In the genomic region with DNA sequence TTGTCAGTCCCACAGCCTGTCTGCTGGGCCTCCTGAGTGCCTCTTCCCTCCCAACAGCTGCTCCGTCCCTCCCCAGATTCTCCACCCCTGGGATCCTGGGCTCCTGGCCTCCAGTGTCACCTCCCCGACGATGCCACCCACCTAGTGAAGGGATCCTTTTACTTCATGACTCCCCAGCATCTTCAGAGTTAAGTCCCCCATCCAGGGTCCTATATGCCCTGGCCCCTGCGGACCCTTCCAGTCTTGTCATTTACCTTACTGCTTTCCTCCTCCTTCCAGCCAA, we compare ENCODE assay signal across 13 cellular contexts. TPM values are rescaled to one million over a fixed set of nuclear protein-coding genes. Genes with fewer than 3 reads are reported as not detected.
DNase-seq lines count a peak whose midpoint lies in the region; ATAC-seq, FAIRE-seq and TF ChIP-seq lines count a peak whose summit lies in the region.
"Had no signal": no experiment of that assay in that cellular context is flagged by ENCODE, and none has a peak within 500 bp of the region (broad histone marks: within the 10 kb centered on the region; RNA-seq: fewer than 3 reads in every experiment).

No MANE protein-coding gene starts in this region.

- peak overlapping the region; percentile 37 for H3K27ac Mint-ChIP-seq in T-helper 1 cell treated with Interleukin-12 subunit alpha and Interleukin-12 subunit beta and Interleukin-4 antibody, amounts not matched to agents 30 μg/mL and 1 μg/mL, for 36 hours
- peak overlapping the region; percentile 51 for H3K27ac Mint-ChIP-seq in stimulated activated memory B cell treated with anti-CD40 and anti-IgM and Interleukin-4, amounts not matched to agents 10 μg/mL and 1 μg/mL and 100 μg/mL, for 72 hours

- H3K36me3 Mint-ChIP-seq in T-helper 1 cell treated with Interleukin-12 subunit alpha and Interleukin-12 subunit beta and Interleukin-4 antibody, amounts not matched to agents 30 μg/mL and 1 μg/mL, for 36 hours (ENCODE audit: low read depth) = peaks cover 6% of the 10 kb centered on the region
- H3K36me3 Mint-ChIP-seq in stimulated activated memory B cell treated with anti-CD40 and anti-IgM and Interleukin-4, amounts not matched to agents 10 μg/mL and 1 μg/mL and 100 μg/mL, for 72 hours = no peaks in the 10 kb centered on the region

- POLR2A ChIA-PET in GM12878 (lab: Charles Lee) = interaction anchor here (0.6 to 2.8 kb wide), 3 partner anchors 9 to 356 kb away, joined by 3 to 12 read pairs (median 12); a partner anchor contains a TSS

- H3K4me3 ChIP-seq in GM12878 (no peak overlapping the region), lung (no peak overlapping the region), brain microvascular endothelial cell (ENCODE audit: low read depth, low read length) (no peak overlapping the region)
- H3K4me3 ChIP-seq: thoracic aorta had no signal

- H3K36me3 ChIP-seq in GM12878 (ENCODE audit: control insufficient read depth in 2 of 2, insufficient read depth in 2 of 2, low read length in 1 of 2) (peaks cover 0 to 2% of the 10 kb centered on the region in 2 experiments; a peak in 2 of 4 replicates), lung (ENCODE audit: control insufficient read depth in 2 of 2, insufficient read depth in 2 of 2, low read length in 2 of 2) (peaks cover 3 to 4% of the 10 kb centered on the region in 2 donors), brain microvascular endothelial cell (replicated peaks) (peaks cover 5% of the 10 kb centered on the region)

- CTCF ChIA-PET in GM12878 (lab: Yijun Ruan, JAX) = interaction anchor here (0.5 to 1.6 kb wide), 4 partner anchors 8 to 112 kb away, joined by 3 to 4 read pairs (median 3); a partner anchor contains a TSS

- no peaks in the 10 kb centered on the region for H3K27me3 ChIP-seq in GM12878 (replicated peaks in 1 of 2; ENCODE audit: control insufficient read depth in 2 of 2, insufficient read depth in 2 of 2, low read length in 1 of 2)
- no peaks in the 10 kb centered on the region for H3K27me3 ChIP-seq in lung (ENCODE audit: control insufficient read depth, insufficient read depth)
- no peaks in the 10 kb centered on the region for H3K27me3 ChIP-seq in brain microvascular endothelial cell (replicated peaks)

- H3K9me3 ChIP-seq in GM12878 (replicated peaks; ENCODE audit: control insufficient read depth, insufficient read depth, low read length) (no peaks in the 10 kb centered on the region), lung (ENCODE audit: control insufficient read depth in 2 of 2, insufficient read depth in 1 of 2, low read length in 1 of 2) (no peaks in the 10 kb centered on the region)
- H3K9me3 ChIP-seq: thoracic aorta had no signal

- TF ChIP-seq RAD21 in GM12878 (IDR thresholded peaks at IDR 0.05; ENCODE audit: insufficient read depth, low read depth, low read length) = no peak

- H3K9ac ChIP-seq in GM12878 (ENCODE audit: control insufficient read depth, insufficient read depth, low read length) = peak overlapping the region; percentile 46; the same call in 1 of the 2 replicates

- ATAC-seq in GM12878 = no peak
- ATAC-seq in lung (ENCODE audit: insufficient read depth, low FRiP score) = no peak
- ATAC-seq in stimulated activated memory B cell treated with anti-CD40 and anti-IgM and Interleukin-4, amounts not matched to agents 10 μg/mL and 1 μg/mL and 100 μg/mL, for 72 hours = no peak

- H3K4me1 Mint-ChIP-seq in T-helper 1 cell treated with Interleukin-12 subunit alpha and Interleukin-12 subunit beta and Interleukin-4 antibody, amounts not matched to agents 30 μg/mL and 1 μg/mL, for 36 hours (ENCODE audit: low read depth) = peaks cover 43% of the 10 kb centered on the region
- H3K4me1 Mint-ChIP-seq in stimulated activated memory B cell treated with anti-CD40 and anti-IgM and Interleukin-4, amounts not matched to agents 10 μg/mL and 1 μg/mL and 100 μg/mL, for 72 hours = peaks cover 19% of the 10 kb centered on the region

- no peaks in the 10 kb centered on the region for H4K20me1 ChIP-seq in GM12878 (ENCODE audit: control insufficient read depth, insufficient read depth)

- no peak for TF ChIP-seq CTCF in GM12878 (IDR thresholded peaks at IDR 0.05 in 2 of 3, conservative IDR thresholded peaks at IDR 0.05 in 1 of 3; ENCODE audit: control insufficient read depth in 2 of 3, extremely low read depth in 1 of 3, insufficient read depth in 1 of 3, low read depth in 3 of 3, low read length in 3 of 3)
- TF ChIP-seq CTCF in lung (IDR thresholded peaks at IDR 0.05; ENCODE audit: control extremely low read depth, extremely low read depth) = no peak
- TF ChIP-seq CTCF in brain microvascular endothelial cell (IDR thresholded peaks at IDR 0.05; ENCODE audit: low read depth, low read length, missing control alignments) = no peak

- RAD21 ChIA-PET in GM12878 (lab: Charles Lee; ENCODE audit: unreplicated experiment) = interaction anchor here (0.5 to 1.5 kb wide), 5 partner anchors 8 to 112 kb away, joined by 3 to 6 read pairs (median 3); a partner anchor contains a TSS

- H3K4me3 Mint-ChIP-seq in T-helper 1 cell treated with Interleukin-12 subunit alpha and Interleukin-12 subunit beta and Interleukin-4 antibody, amounts not matched to agents 30 μg/mL and 1 μg/mL, for 36 hours = no peak overlapping the region
- no peak overlapping the region for H3K4me3 Mint-ChIP-seq in stimulated activated memory B cell treated with anti-CD40 and anti-IgM and Interleukin-4, amounts not matched to agents 10 μg/mL and 1 μg/mL and 100 μg/mL, for 72 hours

- H3K79me2 ChIP-seq in GM12878 (ENCODE audit: control insufficient read depth, insufficient read depth, low read length) = peaks cover 6% of the 10 kb centered on the region

- no peaks in the 10 kb centered on the region for H3K27me3 Mint-ChIP-seq in T-helper 1 cell treated with Interleukin-12 subunit alpha and Interleukin-12 subunit beta and Interleukin-4 antibody, amounts not matched to agents 30 μg/mL and 1 μg/mL, for 36 hours (ENCODE audit: low read depth)
- H3K27me3 Mint-ChIP-seq in stimulated activated memory B cell treated with anti-CD40 and anti-IgM and Interleukin-4, amounts not matched to agents 10 μg/mL and 1 μg/mL and 100 μg/mL, for 72 hours = no peaks in the 10 kb centered on the region

- TF ChIP-seq EP300 in GM12878 (IDR thresholded peaks at IDR 0.05; ENCODE audit: borderline replicate concordance in 1 of 2, control insufficient read depth in 1 of 2, low read depth in 2 of 2, low read length in 2 of 2) = no peak

- no peak for FAIRE-seq in GM12878 (lab: Jason Lieb, UNC)

- no peaks in the 10 kb centered on the region for H3K9me3 Mint-ChIP-seq in T-helper 1 cell treated with Interleukin-12 subunit alpha and Interleukin-12 subunit beta and Interleukin-4 antibody, amounts not matched to agents 30 μg/mL and 1 μg/mL, for 36 hours
- H3K9me3 Mint-ChIP-seq in stimulated activated memory B cell treated with anti-CD40 and anti-IgM and Interleukin-4, amounts not matched to agents 10 μg/mL and 1 μg/mL and 100 μg/mL, for 72 hours = no peaks in the 10 kb centered on the region

- DNase-seq in T-helper 1 cell (no peak), GM12878 (ENCODE audit: low read depth, low spot score) (no peak), lung (ENCODE audit: low spot score) (no peak), anterior cingulate cortex (lab: John Stamatoyannopoulos, UW) (no peak), brain microvascular endothelial cell (no peak), DMS53 (lab: John Stamatoyannopoulos, UW) (no peak)
- DNase-seq: hypothalamus; NCI-H1694; stimulated activated CD4-positive, alpha-beta T cell treated with anti-CD3 and anti-CD28 coated beads, Interleukin-4, amount 100 ng/mL, for 24 hours had no signal

- in situ Hi-C loops in GM12878 (cut with MboI) (no loop called here), brain microvascular endothelial cell (cut with HindIII; ENCODE audit: low pct_ligation_motif_present, low sequenced_read_pairs) (no loop called here)

- TF ChIP-seq POLR2A in GM12878 (IDR thresholded peaks at IDR 0.05; ENCODE audit: low read depth, low read length) = no peak

- 96% methylated on average over 4 of the region's 4 CpGs for WGBS in GM12878 (ENCODE audit: insufficient coverage, insufficient replicate concordance, low lambda C conversion rate, missing lambda C conversion rate)
- WGBS in lung, 2 donors = 60 to 67% methylated on average over 4 of the region's 4 CpGs

- no TSS peak for BruUV-seq in GM12878 (replicated peaks; lab: Mats Ljungman, UMichigan)

- no peak overlapping the region for H2AFZ ChIP-seq in GM12878 (ENCODE audit: control insufficient read depth, low read depth, low read length)

- H3K4me1 ChIP-seq in GM12878 (ENCODE audit: control insufficient read depth, insufficient read depth, low read length) (peaks cover 22% of the 10 kb centered on the region), lung (ENCODE audit: control insufficient read depth in 2 of 2, insufficient read depth in 2 of 2, low read length in 2 of 2) (peaks cover 2 to 17% of the 10 kb centered on the region in 2 donors)

- peak overlapping the region; percentile 80 for H3K27ac ChIP-seq in GM12878 (ENCODE audit: control insufficient read depth, insufficient read depth)
- H3K27ac ChIP-seq in lung (ENCODE audit: low read depth in 1 of 2, low read length in 1 of 2) = peak overlapping the region; percentile 74 to 87
- no peak overlapping the region for H3K27ac ChIP-seq in brain microvascular endothelial cell
- H3K27ac ChIP-seq: 22Rv1, thoracic aorta had no signal

- H3K4me2 ChIP-seq in GM12878 (ENCODE audit: control insufficient read depth, insufficient read depth) = no peak overlapping the region

- SMC1A ChIA-PET in GM12878 (lab: Charles Lee; ENCODE audit: uncharacterized antibody, unreplicated experiment) = interaction anchor here (0.7 to 2.3 kb wide), 3 partner anchors 8 to 112 kb away, joined by 3 to 8 read pairs (median 7); a partner anchor contains a TSS

- intact Hi-C loops in GM12878 (cut with micrococcal nuclease; ENCODE audit: unreplicated experiment) = loop anchor here (5.0 kb wide), 1 partner anchor 60 kb away; no protein-coding TSS in a partner anchor

RNA-seq across cellular contexts. Expression of a gene that starts 4.5 kb away (rescaled TPM):
- 1.8 TPM in 2 replicates for total RNA-seq in GM12878 (2013; cell fraction: nucleolus; rRNA removed)
- 0.98 and 1.1 TPM in 2 replicates for total RNA-seq in GM12878 (2014; rRNA removed)
- total RNA-seq in GM12878 (2014; rRNA removed; fragmentation: Illumina TruSeq; extraction: Trizol) = 0.54 and 0.69 TPM in 2 replicates
- total RNA-seq in GM12878 (2021) = 1.2 and 1.3 TPM in 2 replicates
- 0.51 TPM for polyA plus RNA-seq in GM12878 (2011; ENCODE audit: low read depth)
- polyA plus RNA-seq in GM12878 (2011; rRNA removed) = 0.45 and 0.71 TPM in 2 replicates
- 0.88 and 0.97 TPM in 2 replicates for polyA plus RNA-seq in GM12878 (2011; cell fraction: cytosol; rRNA removed)
- 0.78 and 1.2 TPM in 2 replicates for polyA plus RNA-seq in GM12878 (2011; cell fraction: nucleus; rRNA removed)
- polyA plus RNA-seq in GM12878 (2012) = 1.2 and 1.3 TPM in 2 replicates
- polyA plus RNA-seq in GM12878 (2014; fragmentation: Illumina TruSeq; extraction: Trizol) = 0.27 and 0.50 TPM in 2 replicates
- under 1 TPM in 1 of 2 experiments, not detected in 1; 0.02 TPM for polyA plus RNA-seq in GM12878 (2014; fragmentation: Nextera tagmentation; extraction: Ambion mirVana)
- polyA plus RNA-seq in GM12878 (2014; rRNA removed) = 1.1 and 1.4 TPM in 2 replicates
- polyA plus RNA-seq in GM12878 (2016; fragmentation: Nextera tagmentation; extraction: Ambion mirVana) = under 1 TPM; 0.12 to 0.29 TPM
- 0.22 and 1.0 TPM in 2 replicates for polyA minus RNA-seq in GM12878 (2011; rRNA and poly(A)+ RNA removed)
- 0.27 TPM in 1 of 2 replicates, not detected in the other for polyA minus RNA-seq in GM12878 (2011; cell fraction: cytosol; rRNA and poly(A)+ RNA removed)
- polyA minus RNA-seq in GM12878 (2011; cell fraction: nucleus; rRNA and poly(A)+ RNA removed) = 0.24 and 0.38 TPM in 2 replicates
- total RNA-seq in lung = 10 to 100 TPM; 25.6 to 43.8 TPM
- 10 to 100 TPM; 16.9 to 30.1 TPM for polyA plus RNA-seq in lung

RNA-seq across cellular contexts. Expression of a gene that starts 8.1 kb away (rescaled TPM):
- total RNA-seq in GM12878 (2013; cell fraction: nucleolus; rRNA removed) = 3.5 and 3.7 TPM in 2 replicates
- total RNA-seq in GM12878 (2014; rRNA removed) (12.2 and 12.9 TPM in 2 replicates), GM12878 (2014; rRNA removed; fragmentation: Illumina TruSeq; extraction: Trizol) (4.0 and 4.5 TPM in 2 replicates), GM12878 (2021) (10.4 and 10.7 TPM in 2 replicates), lung (10 to 100 TPM; 10.8 to 25.1 TPM)
- polyA plus RNA-seq in GM12878 (2011; ENCODE audit: low read depth) = 4.4 TPM
- polyA plus RNA-seq in GM12878 (2011; rRNA removed) (3.8 and 6.5 TPM in 2 replicates), GM12878 (2014; fragmentation: Illumina TruSeq; extraction: Trizol) (0.89 and 2.6 TPM in 2 replicates), GM12878 (2014; fragmentation: Nextera tagmentation; extraction: Ambion mirVana) (1 to 10 TPM in 1 of 2 experiments, under 1 TPM in 1; 0.23 to 1.6 TPM), GM12878 (2014; rRNA removed) (9.5 and 12.9 TPM in 2 replicates), GM12878 (2016; fragmentation: Nextera tagmentation; extraction: Ambion mirVana) (10 to 100 TPM; 12.5 to 14.2 TPM), lung (10 to 100 TPM; 23.3 to 37.9 TPM)
- 9.8 and 14.0 TPM in 2 replicates for polyA plus RNA-seq in GM12878 (2011; cell fraction: cytosol; rRNA removed)
- 9.6 and 11.2 TPM in 2 replicates for polyA plus RNA-seq in GM12878 (2011; cell fraction: nucleus; rRNA removed)
- polyA plus RNA-seq in GM12878 (2012) = 8.4 and 12.0 TPM in 2 replicates
- polyA minus RNA-seq in GM12878 (2011; rRNA and poly(A)+ RNA removed) = 1.9 and 4.7 TPM in 2 replicates
- polyA minus RNA-seq in GM12878 (2011; cell fraction: cytosol; rRNA and poly(A)+ RNA removed) = 2.4 TPM in 2 replicates
- polyA minus RNA-seq in GM12878 (2011; cell fraction: nucleus; rRNA and poly(A)+ RNA removed) = 3.4 and 5.7 TPM in 2 replicates

RNA-seq across cellular contexts. Expression of a gene that starts 26.5 kb away (rescaled TPM):
- 6.7 and 7.3 TPM in 2 replicates for total RNA-seq in GM12878 (2013; cell fraction: nucleolus; rRNA removed)
- total RNA-seq in GM12878 (2014; rRNA removed) (14.4 and 16.7 TPM in 2 replicates), GM12878 (2014; rRNA removed; fragmentation: Illumina TruSeq; extraction: Trizol) (12.4 and 13.6 TPM in 2 replicates), GM12878 (2021) (19.3 and 22.4 TPM in 2 replicates), lung (10 to 100 TPM; 33.0 to 37.5 TPM)
- 7.0 TPM for polyA plus RNA-seq in GM12878 (2011; ENCODE audit: low read depth)
- polyA plus RNA-seq in GM12878 (2011; rRNA removed) (10.0 and 12.9 TPM in 2 replicates), GM12878 (2014; fragmentation: Illumina TruSeq; extraction: Trizol) (7.4 and 9.5 TPM in 2 replicates), GM12878 (2014; fragmentation: Nextera tagmentation; extraction: Ambion mirVana) (1 to 10 TPM; 4.2 to 8.4 TPM), GM12878 (2014; rRNA removed) (13.8 and 16.2 TPM in 2 replicates), GM12878 (2016; fragmentation: Nextera tagmentation; extraction: Ambion mirVana) (10 to 100 TPM; 13.9 to 17.4 TPM), lung (10 to 100 TPM; 28.9 to 34.6 TPM)
- 12.1 and 13.4 TPM in 2 replicates for polyA plus RNA-seq in GM12878 (2011; cell fraction: cytosol; rRNA removed)
- polyA plus RNA-seq in GM12878 (2011; cell fraction: nucleus; rRNA removed) = 10.8 and 11.0 TPM in 2 replicates
- 11.3 TPM in 2 replicates for polyA plus RNA-seq in GM12878 (2012)
- polyA minus RNA-seq in GM12878 (2011; rRNA and poly(A)+ RNA removed) = 11.6 and 22.9 TPM in 2 replicates
- polyA minus RNA-seq in GM12878 (2011; cell fraction: cytosol; rRNA and poly(A)+ RNA removed) = 12.4 and 13.5 TPM in 2 replicates
- 4.2 and 7.0 TPM in 2 replicates for polyA minus RNA-seq in GM12878 (2011; cell fraction: nucleus; rRNA and poly(A)+ RNA removed)

RNA-seq across cellular contexts. Expression of a gene that starts 27.7 kb away (rescaled TPM):
- not detected in 2 replicates for total RNA-seq in GM12878 (2013; cell fraction: nucleolus; rRNA removed)
- not detected in 2 replicates for total RNA-seq in GM12878 (2014; rRNA removed)
- total RNA-seq in GM12878 (2014; rRNA removed; fragmentation: Illumina TruSeq; extraction: Trizol) = not detected in 2 replicates
- total RNA-seq in GM12878 (2021) = 0.13 TPM in 1 of 2 replicates, not detected in the other
- polyA plus RNA-seq in GM12878 (2011; ENCODE audit: low read depth) = not detected
- polyA plus RNA-seq in GM12878 (2011; rRNA removed) = not detected in 2 replicates
- polyA plus RNA-seq in GM12878 (2011; cell fraction: cytosol; rRNA removed) = not detected in 2 replicates
- not detected in 2 replicates for polyA plus RNA-seq in GM12878 (2011; cell fraction: nucleus; rRNA removed)
- polyA plus RNA-seq in GM12878 (2012) = 0.04 and 0.05 TPM in 2 replicates
- not detected in 2 replicates for polyA plus RNA-seq in GM12878 (2014; fragmentation: Illumina TruSeq; extraction: Trizol)
- not detected for polyA plus RNA-seq in GM12878 (2014; fragmentation: Nextera tagmentation; extraction: Ambion mirVana)
- not detected in 2 replicates for polyA plus RNA-seq in GM12878 (2014; rRNA removed)
- under 1 TPM; 0.07 to 0.08 TPM for polyA plus RNA-seq in GM12878 (2016; fragmentation: Nextera tagmentation; extraction: Ambion mirVana)
- not detected in 2 replicates for polyA minus RNA-seq in GM12878 (2011; rRNA and poly(A)+ RNA removed)
- not detected in 2 replicates for polyA minus RNA-seq in GM12878 (2011; cell fraction: cytosol; rRNA and poly(A)+ RNA removed)
- not detected in 2 replicates for polyA minus RNA-seq in GM12878 (2011; cell fraction: nucleus; rRNA and poly(A)+ RNA removed)
- under 1 TPM in 1 of 2 donors, not detected in 1; 0.43 TPM for total RNA-seq in lung
- polyA plus RNA-seq in lung = under 1 TPM; 0.10 to 0.22 TPM
- total RNA-seq: thoracic aorta had no signal

RNA-seq across cellular contexts. Expression of a gene that starts 47.9 kb away (rescaled TPM):
- total RNA-seq in GM12878 (2013; cell fraction: nucleolus; rRNA removed) = 4.3 and 4.8 TPM in 2 replicates
- total RNA-seq in GM12878 (2014; rRNA removed) (47.5 and 48.3 TPM in 2 replicates), GM12878 (2014; rRNA removed; fragmentation: Illumina TruSeq; extraction: Trizol) (21.2 and 21.7 TPM in 2 replicates), GM12878 (2021) (30.0 and 31.6 TPM in 2 replicates), lung (100 to 1,000 TPM; 135 to 190 TPM)
- 11.0 TPM for polyA plus RNA-seq in GM12878 (2011; ENCODE audit: low read depth)
- polyA plus RNA-seq in GM12878 (2011; rRNA removed) (10.9 and 23.9 TPM in 2 replicates), GM12878 (2014; fragmentation: Illumina TruSeq; extraction: Trizol) (2.5 and 11.3 TPM in 2 replicates), GM12878 (2014; fragmentation: Nextera tagmentation; extraction: Ambion mirVana) (10 to 100 TPM in 1 of 2 experiments, 1 to 10 TPM in 1; 6.3 to 16.3 TPM), GM12878 (2014; rRNA removed) (53.3 and 58.1 TPM in 2 replicates), GM12878 (2016; fragmentation: Nextera tagmentation; extraction: Ambion mirVana) (10 to 100 TPM; 38.9 to 42.7 TPM), lung (100 to 1,000 TPM; 331 to 413 TPM)
- polyA plus RNA-seq in GM12878 (2011; cell fraction: cytosol; rRNA removed) = 56.6 and 61.9 TPM in 2 replicates
- polyA plus RNA-seq in GM12878 (2011; cell fraction: nucleus; rRNA removed) = 23.4 and 36.2 TPM in 2 replicates
- 30.3 and 49.5 TPM in 2 replicates for polyA plus RNA-seq in GM12878 (2012)
- 14.0 and 17.2 TPM in 2 replicates for polyA minus RNA-seq in GM12878 (2011; rRNA and poly(A)+ RNA removed)
- polyA minus RNA-seq in GM12878 (2011; cell fraction: cytosol; rRNA and poly(A)+ RNA removed) = 44.1 and 48.3 TPM in 2 replicates
- polyA minus RNA-seq in GM12878 (2011; cell fraction: nucleus; rRNA and poly(A)+ RNA removed) = 5.6 and 10.3 TPM in 2 replicates

Comparison
In these comparisons a context has a peak if more than half of its experiments do, and no peak if none do; other contexts are left out.
1. RNA of a gene that starts 4.5 kb away (total RNA-seq): 25.6 to 43.8 TPM in lung; 0.54 to 1.8 TPM in GM12878; every median in the first group is over 4 times any median in the second.